Comparison of ENCODE assay signal across 13 cellular contexts in the genomic region with DNA sequence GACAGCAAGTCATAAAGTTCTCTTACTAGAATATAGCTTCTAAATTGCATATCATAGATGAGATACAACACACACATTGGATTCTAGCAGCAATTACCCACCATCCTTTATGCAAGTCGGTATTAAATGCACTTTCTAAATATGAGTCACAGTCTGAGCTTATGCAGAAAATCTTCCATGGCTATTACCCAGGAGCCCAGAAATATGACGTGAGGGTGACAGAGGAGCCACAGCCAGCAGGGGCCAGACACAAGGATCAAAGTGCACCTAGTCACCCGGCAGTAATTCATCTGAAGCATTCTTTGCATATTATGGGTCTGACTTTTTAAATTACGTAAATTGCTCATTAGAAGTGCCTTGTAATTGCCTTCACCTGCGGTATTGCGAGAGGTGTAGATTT.
DNase-seq lines count a peak whose midpoint lies in the region; ATAC-seq and TF ChIP-seq lines count a peak whose summit lies in the region.
"Had no signal": no experiment of that assay in that cellular context is flagged by ENCODE, and none has a peak within 500 bp of the region (broad histone marks: within the 10 kb centered on the region; RNA-seq: fewer than 3 reads in every experiment).

No MANE protein-coding gene starts in this region.

- TF ChIP-seq POLR2A in esophagus squamous epithelium (IDR thresholded peaks at IDR 0.05) (no peak), gastroesophageal sphincter (IDR thresholded peaks at IDR 0.05) (no peak)

- H3K27ac ChIP-seq in smooth muscle cell (ENCODE audit: low read depth) (peak overlapping the region; percentile 99), esophagus squamous epithelium (no peak overlapping the region), gastroesophageal sphincter (no peak overlapping the region)
- H3K27ac ChIP-seq: 22Rv1 had no signal

- peak overlapping the region; percentile 68 for H3K4me2 ChIP-seq in smooth muscle cell

- no peaks in the 10 kb centered on the region for H3K9me3 ChIP-seq in smooth muscle cell (replicated peaks; ENCODE audit: low read depth)
- no peaks in the 10 kb centered on the region for H3K9me3 ChIP-seq in esophagus squamous epithelium
- H3K9me3 ChIP-seq in gastroesophageal sphincter, result peaks cover 0 to 18% (median 0%) of the 10 kb centered on the region in 3 donors

- H3K79me2 ChIP-seq in smooth muscle cell (ENCODE audit: low read depth), result no peaks in the 10 kb centered on the region

- no peak overlapping the region for H2AFZ ChIP-seq in smooth muscle cell (ENCODE audit: low read depth)

- TF ChIP-seq CTCF in smooth muscle cell (IDR thresholded peaks at IDR 0.05; ENCODE audit: borderline replicate concordance, insufficient read depth, poor library complexity, severe bottlenecking) (no peak), esophagus squamous epithelium (IDR thresholded peaks at IDR 0.05) (no peak), gastroesophageal sphincter (IDR thresholded peaks at IDR 0.05) (no peak)

- DNase-seq in DMS53 (lab: John Stamatoyannopoulos, UW), result peak; percentile 20
- no peak for DNase-seq in DMS53 treated with DMSO at 0.1 percent for 48 hours (lab: John Stamatoyannopoulos, UW; ENCODE audit: unreplicated experiment)
- DNase-seq in SW480 (ENCODE audit: low spot score), result peak; percentile 93
- peak; percentile 47 for DNase-seq in fibroblast of the conjunctiva (ENCODE audit: low read depth)
- no peak for DNase-seq in smooth muscle cell (lab: John Stamatoyannopoulos, UW; ENCODE audit: unreplicated experiment)
- DNase-seq in esophagus squamous epithelium (lab: John Stamatoyannopoulos, UW), result no peak
- DNase-seq: activated T-cell treated with anti-CD3 and anti-CD28 coated beads, Interleukin-2, amount 50 U/mL, for 1 hour; NCI-H748 treated with DMSO at 0.1 percent for 48 hours had no signal

- no peaks in the 10 kb centered on the region for H3K36me3 ChIP-seq in smooth muscle cell (ENCODE audit: low read depth)
- H3K36me3 ChIP-seq in esophagus squamous epithelium, result no peaks in the 10 kb centered on the region
- no peaks in the 10 kb centered on the region for H3K36me3 ChIP-seq in gastroesophageal sphincter

- H3K4me3 ChIP-seq in smooth muscle cell, result no peak overlapping the region
- no peak overlapping the region for H3K4me3 ChIP-seq in esophagus squamous epithelium
- H3K4me3 ChIP-seq in gastroesophageal sphincter, result no peak overlapping the region
- H3K4me3 ChIP-seq: K562, skin epidermis had no signal

- no peak for ATAC-seq in gastroesophageal sphincter
- ATAC-seq in HG02840 (IDR thresholded peaks at IDR 0.05; ENCODE audit: low FRiP score, unreplicated experiment), result no peak
- ATAC-seq: K562 had no signal

- intact Hi-C loops in esophagus squamous epithelium (cut with DNase I), result no loop called here

- H3K4me1 ChIP-seq in smooth muscle cell (ENCODE audit: low read depth) (peaks cover 19% of the 10 kb centered on the region), esophagus squamous epithelium (peaks cover 0 to 19% (median 8%) of the 10 kb centered on the region in 3 donors), gastroesophageal sphincter (peaks cover 4 to 30% (median 10%) of the 10 kb centered on the region in 3 donors)

- WGBS in smooth muscle cell (ENCODE audit: low lambda C conversion rate), result 11% methylated on average over 6 of the region's 6 CpGs
- 51% methylated on average over 6 of the region's 6 CpGs for WGBS in esophagus squamous epithelium, 2 donors
- WGBS in gastroesophageal sphincter (ENCODE audit: low coverage in 1 of 2), 2 donors, result 74 to 76% methylated on average over 6 of the region's 6 CpGs

- H3K9ac ChIP-seq in smooth muscle cell (ENCODE audit: low read depth), result peak overlapping the region; percentile 92

- peaks cover 10% of the 10 kb centered on the region for H3F3A ChIP-seq in smooth muscle cell (ENCODE audit: low read depth)

- TF ChIP-seq EP300 in gastroesophageal sphincter (IDR thresholded peaks at IDR 0.05), result no peak

- no peaks in the 10 kb centered on the region for H4K20me1 ChIP-seq in smooth muscle cell (ENCODE audit: low read depth)

- H3K27me3 ChIP-seq in smooth muscle cell (ENCODE audit: low read depth) (no peaks in the 10 kb centered on the region), esophagus squamous epithelium (no peaks in the 10 kb centered on the region), gastroesophageal sphincter (no peaks in the 10 kb centered on the region)

Comparison
In these comparisons a context has a peak if more than half of its experiments do, and no peak if none do; other contexts are left out.
1. DNase-seq: peak in DMS53 (single experiment), SW480 (single experiment) and fibroblast of the conjunctiva (single experiment); none in DMS53 treated with DMSO at 0.1 percent for 48 hours (single experiment), smooth muscle cell (single experiment) and esophagus squamous epithelium (single experiment).